ENCODE assay signal across 1 cellular context in genomic region chr3:42655331-42655888, GRCh38.
TF ChIP-seq lines count a peak whose summit lies in the region.

No MANE protein-coding gene starts in this region.

TF ChIP-seq in GM23338, 12 proteins besides CTCF, POLR2A, EP300 and RAD21 (continued from another document):
- no peak for TF ChIP-seq REST (IDR thresholded peaks at IDR 0.05; ENCODE audit: unreplicated experiment)
- no peak for TF ChIP-seq POLR2AphosphoS5 (IDR thresholded peaks at IDR 0.05; ENCODE audit: low read depth)
- TF ChIP-seq EZH2phosphoT487 (IDR thresholded peaks at IDR 0.05; ENCODE audit: unreplicated experiment), result no peak
- no peak for TF ChIP-seq JUNB (IDR thresholded peaks at IDR 0.05; ENCODE audit: unreplicated experiment)
- no peak for TF ChIP-seq EZH2 (IDR thresholded peaks at IDR 0.05; ENCODE audit: low read depth, unreplicated experiment)
- no peak for TF ChIP-seq ZNF331 (CRISPR knock-in tag; IDR thresholded peaks at IDR 0.05; ENCODE audit: low read depth)
- TF ChIP-seq NANOG (IDR thresholded peaks at IDR 0.05; ENCODE audit: borderline replicate concordance), result no peak
- TF ChIP-seq ETS1 (IDR thresholded peaks at IDR 0.05), result no peak
- TF ChIP-seq CREB1 (CRISPR knock-in tag; IDR thresholded peaks at IDR 0.05; ENCODE audit: low read depth), result no peak
- TF ChIP-seq STAT1 (IDR thresholded peaks at IDR 0.05; ENCODE audit: unreplicated experiment), result no peak
